Comparison of ENCODE assay signal across 10 cellular contexts in the genomic region with DNA sequence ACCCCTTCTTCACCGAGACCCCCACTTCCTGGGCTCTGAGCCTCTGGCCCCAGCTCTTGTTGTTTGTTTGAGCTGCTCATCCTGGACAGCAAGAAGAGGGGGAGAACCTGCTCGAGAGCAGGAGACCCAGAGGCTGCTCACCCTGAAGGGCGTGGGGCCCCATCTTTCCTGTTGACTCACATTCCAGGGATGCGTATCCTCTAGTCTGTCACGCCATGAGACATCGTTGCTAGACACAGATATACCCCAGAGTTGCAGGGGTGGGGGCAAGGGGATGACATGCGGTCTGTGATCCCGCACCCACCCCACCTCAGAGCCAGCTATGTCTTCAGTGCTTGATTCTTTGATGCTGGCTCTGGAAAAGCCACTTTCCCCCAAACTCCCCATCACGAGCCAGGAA. TPM values are rescaled to one million over a fixed set of nuclear protein-coding genes. Genes with fewer than 3 reads are reported as not detected.
DNase-seq lines count a peak whose midpoint lies in the region; TF ChIP-seq lines count a peak whose summit lies in the region.
"Had no signal": no experiment of that assay in that cellular context is flagged by ENCODE, and none has a peak within 500 bp of the region (broad histone marks: within the 10 kb centered on the region; RNA-seq: fewer than 3 reads in every experiment).

No MANE protein-coding gene starts in this region.

- H3K4me3 Mint-ChIP-seq in activated CD4-positive, alpha-beta memory T cell treated with anti-CD3 and anti-CD28 coated beads for 36 hours: no peak overlapping the region
- H3K4me3 Mint-ChIP-seq: stimulated activated naive B cell treated with anti-CD40 and anti-IgM and Interleukin-4, amounts not matched to agents 10 μg/mL and 1 μg/mL and 100 μg/mL, for 72 hours had no signal

- peaks cover 42 to 53% of the 10 kb centered on the region in 2 experiments for H3K36me3 ChIP-seq in mesenchymal stem cell (ENCODE audit: control insufficient read depth in 1 of 2, insufficient read depth in 2 of 2, low read depth in 1 of 2, low read length in 2 of 2)

- peak overlapping the region in 1 of 2 experiments; percentile 81 for H2BK12ac ChIP-seq in mesenchymal stem cell (ENCODE audit: low read length in 2 of 2)

- no peaks in the 10 kb centered on the region for H3K9me3 ChIP-seq in mesenchymal stem cell (ENCODE audit: control insufficient read depth, low read length)

- no peak for TF ChIP-seq CTCF in cardiac fibroblast (IDR thresholded peaks at IDR 0.05; ENCODE audit: low read depth, low read length)

- no peak overlapping the region for H2AFZ ChIP-seq in mesenchymal stem cell (ENCODE audit: low read depth, low read length)

- H3K9ac ChIP-seq in mesenchymal stem cell (ENCODE audit: low read length): peak overlapping the region; percentile 88

- no peak overlapping the region for H4K91ac ChIP-seq in mesenchymal stem cell (ENCODE audit: low read length)

- no peak overlapping the region for H2AK5ac ChIP-seq in mesenchymal stem cell (ENCODE audit: low read length, severe bottlenecking)

- peak overlapping the region; percentile 24 for H2BK120ac ChIP-seq in mesenchymal stem cell (ENCODE audit: low read depth, low read length)

- H3K79me1 ChIP-seq in mesenchymal stem cell (replicated peaks; ENCODE audit: low read length, poor library complexity, severe bottlenecking): peaks cover 3% of the 10 kb centered on the region

- H4K8ac ChIP-seq in mesenchymal stem cell (ENCODE audit: low read length): peak overlapping the region; percentile 59

- WGBS in mesenchymal stem cell: 0% methylated on average over 6 of the region's 9 CpGs

- H3K4me1 ChIP-seq in mesenchymal stem cell (ENCODE audit: control insufficient read depth, insufficient read depth, low read depth, low read length): peaks cover 7% of the 10 kb centered on the region

- peak; percentile 78 for DNase-seq in A172 (ENCODE audit: low spot score)
- peak; percentile 49 for DNase-seq in HPDE6-E6E7 (ENCODE audit: extremely low spot score)
- peak; percentile 56 to 89 for DNase-seq in cardiac fibroblast (ENCODE audit: low read depth in 2 of 2)
- peak; percentile 96 for DNase-seq in mesenchymal stem cell
- DNase-seq in DMS79 treated with DMSO at 0.1 percent for 48 hours (lab: John Stamatoyannopoulos, UW): no peak
- no peak for DNase-seq in NCI-H1048 (lab: John Stamatoyannopoulos, UW)
- no peak for DNase-seq in activated CD4-positive, alpha-beta memory T cell treated with anti-CD3 and anti-CD28 coated beads for 36 hours
- DNase-seq in iPS-NIHi7 (ENCODE audit: extremely low spot score): no peak
- DNase-seq: stimulated activated naive B cell treated with anti-CD40 and anti-IgM and Interleukin-4, amounts not matched to agents 10 μg/mL and 1 μg/mL and 100 μg/mL, for 72 hours had no signal

- intact Hi-C loops in activated CD4-positive, alpha-beta memory T cell treated with anti-CD3 and anti-CD28 coated beads for 36 hours (cut with micrococcal nuclease): no loop called here

- no peak overlapping the region for H3K4me2 ChIP-seq in mesenchymal stem cell (ENCODE audit: low read length, poor library complexity, severe bottlenecking)

- no peak overlapping the region for H3K27ac ChIP-seq in mesenchymal stem cell (ENCODE audit: low read length, poor library complexity, severe bottlenecking)
- H3K27ac ChIP-seq: C4-2B had no signal

- H2BK15ac ChIP-seq in mesenchymal stem cell (ENCODE audit: low read depth, poor library complexity, severe bottlenecking): no peak overlapping the region

- no peak overlapping the region for H3K4me3 ChIP-seq in cardiac fibroblast (replicated peaks in 1 of 2; ENCODE audit: low read depth in 2 of 2, low read length in 2 of 2)
- no peak overlapping the region for H3K4me3 ChIP-seq in mesenchymal stem cell (ENCODE audit: insufficient read depth in 1 of 2, low read depth in 1 of 2, low read length in 2 of 2)

- no peak overlapping the region for H2BK5ac ChIP-seq in mesenchymal stem cell (ENCODE audit: low read depth, low read length, poor library complexity, severe bottlenecking)

- H3K27me3 ChIP-seq in mesenchymal stem cell (ENCODE audit: control insufficient read depth in 1 of 2, insufficient read depth in 1 of 2, low read length in 2 of 2): peaks cover 0 to 11% of the 10 kb centered on the region in 2 experiments

- H3K23ac ChIP-seq in mesenchymal stem cell (ENCODE audit: low read length in 2 of 2): no peak overlapping the region

- peak overlapping the region; percentile 24 to 43 for H3K4ac ChIP-seq in mesenchymal stem cell (ENCODE audit: low read depth in 1 of 2, low read length in 2 of 2)

- H3K18ac ChIP-seq in mesenchymal stem cell (ENCODE audit: low read depth in 1 of 2, low read length in 2 of 2): peak overlapping the region in 1 of 2 experiments; percentile 48

- POLR2A ChIA-PET in activated CD4-positive, alpha-beta memory T cell treated with anti-CD3 and anti-CD28 coated beads for 36 hours (lab: Charles Lee): no interaction called here

- H3K27me3 Mint-ChIP-seq in activated CD4-positive, alpha-beta memory T cell treated with anti-CD3 and anti-CD28 coated beads for 36 hours: no peaks in the 10 kb centered on the region

- no peak overlapping the region for H3K14ac ChIP-seq in mesenchymal stem cell (ENCODE audit: low read length in 2 of 2)

- no peaks in the 10 kb centered on the region for H3K9me3 Mint-ChIP-seq in activated CD4-positive, alpha-beta memory T cell treated with anti-CD3 and anti-CD28 coated beads for 36 hours
- H3K9me3 Mint-ChIP-seq: stimulated activated naive B cell treated with anti-CD40 and anti-IgM and Interleukin-4, amounts not matched to agents 10 μg/mL and 1 μg/mL and 100 μg/mL, for 72 hours had no signal

- no peak overlapping the region for H3K27ac Mint-ChIP-seq in activated CD4-positive, alpha-beta memory T cell treated with anti-CD3 and anti-CD28 coated beads for 36 hours

- H3K36me3 Mint-ChIP-seq in activated CD4-positive, alpha-beta memory T cell treated with anti-CD3 and anti-CD28 coated beads for 36 hours: peaks cover 32% of the 10 kb centered on the region

- peaks cover 7% of the 10 kb centered on the region for H3K4me1 Mint-ChIP-seq in activated CD4-positive, alpha-beta memory T cell treated with anti-CD3 and anti-CD28 coated beads for 36 hours (ENCODE audit: low read depth)

- CTCF ChIA-PET in activated CD4-positive, alpha-beta memory T cell treated with anti-CD3 and anti-CD28 coated beads for 36 hours (lab: Charles Lee): interaction anchor here (1.4 kb wide), 1 partner anchor 40 kb away, joined by 4 read pairs; no protein-coding TSS in a partner anchor

RNA-seq across cellular contexts. Expression of gene TNXB, which starts 5.7 kb away (rescaled TPM):
- 45.0 and 45.7 TPM in 2 replicates for total RNA-seq in A172 (2014; rRNA removed; shearing (Covaris generic))
- polyA plus RNA-seq in mesenchymal stem cell (2013, experiment 1 of 2): 3.9 TPM
- polyA plus RNA-seq in mesenchymal stem cell (2013, experiment 2 of 2): 3.2 TPM
- total RNA-seq in activated CD4-positive, alpha-beta memory T cell treated with anti-CD3 and anti-CD28 coated beads for 36 hours: 1 to 10 TPM; 5.2 to 5.8 TPM

RNA-seq across cellular contexts. Expression of gene ATF6B, which starts 13.2 kb away (rescaled TPM):
- total RNA-seq in A172 (2014; rRNA removed; shearing (Covaris generic)): 19.9 and 22.2 TPM in 2 replicates
- 68.3 TPM for polyA plus RNA-seq in mesenchymal stem cell (2013, experiment 1 of 2)
- polyA plus RNA-seq in mesenchymal stem cell (2013, experiment 2 of 2): 66.3 TPM
- total RNA-seq in activated CD4-positive, alpha-beta memory T cell treated with anti-CD3 and anti-CD28 coated beads for 36 hours: 10 to 100 TPM; 67.4 to 80.9 TPM

RNA-seq across cellular contexts. Expression of gene FKBPL, which starts 15.2 kb away (rescaled TPM):
- 4.8 and 8.8 TPM in 2 replicates for total RNA-seq in A172 (2014; rRNA removed; shearing (Covaris generic))
- 4.3 TPM for polyA plus RNA-seq in mesenchymal stem cell (2013, experiment 1 of 2)
- polyA plus RNA-seq in mesenchymal stem cell (2013, experiment 2 of 2): 4.3 TPM
- 1 to 10 TPM; 7.0 to 7.8 TPM for total RNA-seq in activated CD4-positive, alpha-beta memory T cell treated with anti-CD3 and anti-CD28 coated beads for 36 hours

RNA-seq across cellular contexts. Expression of gene PRRT1, which starts 36.9 kb away (rescaled TPM):
- not detected in 2 replicates for total RNA-seq in A172 (2014; rRNA removed; shearing (Covaris generic))
- 8.0 TPM for polyA plus RNA-seq in mesenchymal stem cell (2013, experiment 1 of 2)
- polyA plus RNA-seq in mesenchymal stem cell (2013, experiment 2 of 2): 7.9 TPM
- total RNA-seq in activated CD4-positive, alpha-beta memory T cell treated with anti-CD3 and anti-CD28 coated beads for 36 hours: under 1 TPM; 0.33 to 0.36 TPM

RNA-seq across cellular contexts. Expression of gene PPT2, which starts 39.1 kb away (rescaled TPM):
- 4.7 and 7.7 TPM in 2 replicates for total RNA-seq in A172 (2014; rRNA removed; shearing (Covaris generic))
- 31.6 TPM for polyA plus RNA-seq in mesenchymal stem cell (2013, experiment 1 of 2)
- 31.6 TPM for polyA plus RNA-seq in mesenchymal stem cell (2013, experiment 2 of 2)
- 1 to 10 TPM; 9.5 to 9.9 TPM for total RNA-seq in activated CD4-positive, alpha-beta memory T cell treated with anti-CD3 and anti-CD28 coated beads for 36 hours

Comparison
In these comparisons a context has a peak if more than half of its experiments do, and no peak if none do; other contexts are left out.
1. DNase-seq: peak in A172 (single experiment), HPDE6-E6E7 (single experiment), cardiac fibroblast (2 of 2) and mesenchymal stem cell (single experiment); none in DMS79 treated with DMSO at 0.1 percent for 48 hours (single experiment), NCI-H1048 (single experiment), activated CD4-positive, alpha-beta memory T cell treated with anti-CD3 and anti-CD28 coated beads for 36 hours (single experiment) and iPS-NIHi7 (single experiment).